Comparison of ENCODE assay signal across 26 cellular contexts in the genomic region with DNA sequence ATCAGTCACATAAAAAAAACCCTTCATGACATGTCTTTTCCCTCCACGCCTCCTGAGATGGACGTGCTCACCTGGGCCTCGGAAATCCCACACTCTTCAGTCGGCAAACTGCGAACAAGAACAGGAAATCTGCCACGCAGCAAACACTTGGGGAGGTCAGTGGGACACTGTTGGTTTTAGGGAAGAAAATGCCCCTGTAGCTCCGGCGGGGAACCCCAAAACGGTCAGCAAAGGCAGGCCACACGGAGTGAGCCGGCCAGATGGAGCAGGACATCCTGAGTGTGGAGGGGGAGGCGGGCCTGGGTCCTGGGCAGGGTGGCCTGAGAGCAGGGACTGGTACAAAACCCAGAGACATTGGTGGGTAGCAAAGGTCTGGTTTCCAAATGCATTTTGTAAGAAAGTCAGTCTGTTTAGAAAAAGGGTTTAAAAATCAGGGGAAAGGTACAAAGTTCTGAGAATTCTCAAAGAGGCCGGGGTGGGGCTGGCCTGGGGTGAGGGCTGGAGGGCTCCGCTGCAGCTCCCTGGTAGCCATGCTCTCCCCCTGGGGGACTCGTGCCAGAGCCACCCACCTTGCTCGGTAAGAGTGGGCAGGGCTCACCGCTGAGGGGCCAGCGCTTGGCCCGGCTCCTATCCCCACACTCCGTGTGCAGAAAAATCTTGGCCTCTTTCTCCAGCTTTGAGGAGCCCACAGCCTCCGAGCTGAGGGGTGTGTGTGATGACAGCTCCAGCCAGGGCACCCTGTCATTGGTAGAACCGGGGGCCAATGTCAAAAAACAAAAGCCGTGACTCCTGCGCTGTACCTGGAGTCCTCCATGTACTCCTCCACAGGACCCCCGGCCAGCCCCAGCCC. TPM values are rescaled to one million over a fixed set of nuclear protein-coding genes. Genes with fewer than 3 reads are reported as not detected.
DNase-seq lines count a peak whose midpoint lies in the region; ATAC-seq, FAIRE-seq and TF ChIP-seq lines count a peak whose summit lies in the region.
"Had no signal": no experiment of that assay in that cellular context is flagged by ENCODE, and none has a peak within 500 bp of the region (broad histone marks: within the 10 kb centered on the region; RNA-seq: fewer than 3 reads in every experiment).

No MANE protein-coding gene starts in this region.

- H3K9me3 Mint-ChIP-seq in CD8-positive, alpha-beta T cell, result no peaks in the 10 kb centered on the region
- H3K9me3 Mint-ChIP-seq in GM23338 (no peaks in the 10 kb centered on the region; the same call in 2 of the 3 replicates), nephron progenitor cell (no peaks in the 10 kb centered on the region)
- no peaks in the 10 kb centered on the region for H3K9me3 Mint-ChIP-seq in activated T-helper 2 cell treated with anti-CD3 and anti-CD28 coated beads, Interferon-gamma antibody, Interleukin-2, Interleukin-4, amounts not matched to agents 10 μg/mL and 5 μg/mL and 100 μg/mL, durations not matched to agents 14 hours and 24 hours and 36 hours
- H3K9me3 Mint-ChIP-seq: CD4-positive, alpha-beta T cell; naive thymus-derived CD4-positive, alpha-beta T cell had no signal

- peaks cover 8% of the 10 kb centered on the region for H3K4me1 Mint-ChIP-seq in CD8-positive, alpha-beta T cell (ENCODE audit: low read depth)
- H3K4me1 Mint-ChIP-seq in GM23338 (no peaks in the 10 kb centered on the region; the same call in 2 of the 3 replicates), nephron progenitor cell (peaks cover 14% of the 10 kb centered on the region)
- H3K4me1 Mint-ChIP-seq in activated T-helper 2 cell treated with anti-CD3 and anti-CD28 coated beads, Interferon-gamma antibody, Interleukin-2, Interleukin-4, amounts not matched to agents 10 μg/mL and 5 μg/mL and 100 μg/mL, durations not matched to agents 14 hours and 24 hours and 36 hours (ENCODE audit: low read depth), result no peaks in the 10 kb centered on the region

- DNase-seq in CD8-positive, alpha-beta T cell, result no peak
- DNase-seq in GM23338 (ENCODE audit: low spot score), result no peak
- DNase-seq in GM12878 (ENCODE audit: low read depth, low spot score), result no peak
- DNase-seq in nephron progenitor cell, result no peak
- DNase-seq in activated T-helper 2 cell treated with anti-CD3 and anti-CD28 coated beads, Interferon-gamma antibody, Interleukin-2, Interleukin-4, amounts not matched to agents 10 μg/mL and 5 μg/mL and 100 μg/mL, durations not matched to agents 14 hours and 24 hours and 36 hours (ENCODE audit: low spot score), result no peak
- DNase-seq in A172 (ENCODE audit: low spot score), result no peak
- no peak for DNase-seq in CD1c-positive myeloid dendritic cell (ENCODE audit: extremely low spot score)
- DNase-seq: activated CD4-positive, alpha-beta T cell treated with anti-CD3 and anti-CD28 coated beads for 48 hours; activated gamma-delta T cell; CD4-positive, alpha-beta T cell; central memory CD4-positive, alpha-beta T cell; DMS53; effector CD8-positive, alpha-beta T cell; gastrocnemius medialis; kidney glomerular epithelial cell; mesenchymal stem cell; naive thymus-derived CD4-positive, alpha-beta T cell; NCI-H146; NCI-H2171; NCI-H526 treated with DMSO at 0.1 percent for 48 hours had no signal

- H3K4me3 ChIP-seq in CD8-positive, alpha-beta T cell (ENCODE audit: low read depth, low read length), result no peak overlapping the region
- H3K4me3 ChIP-seq in GM23338 (no peak overlapping the region), GM12878 (no peak overlapping the region)
- H3K4me3 ChIP-seq: esophagus muscularis mucosa, gastrocnemius medialis had no signal

- H3K79me2 ChIP-seq in GM23338 (replicated peaks; ENCODE audit: insufficient read depth), result no peaks in the 10 kb centered on the region
- H3K79me2 ChIP-seq in GM12878 (ENCODE audit: control insufficient read depth, insufficient read depth, low read length), result peaks cover 5% of the 10 kb centered on the region

- peak overlapping the region; percentile 62 for H3K27ac Mint-ChIP-seq in CD8-positive, alpha-beta T cell
- H3K27ac Mint-ChIP-seq in GM23338 (no peak overlapping the region), nephron progenitor cell (peak overlapping the region; percentile 68)
- no peak overlapping the region for H3K27ac Mint-ChIP-seq in activated T-helper 2 cell treated with anti-CD3 and anti-CD28 coated beads, Interferon-gamma antibody, Interleukin-2, Interleukin-4, amounts not matched to agents 10 μg/mL and 5 μg/mL and 100 μg/mL, durations not matched to agents 14 hours and 24 hours and 36 hours

- SMC1A ChIA-PET in GM12878 (lab: Charles Lee; ENCODE audit: uncharacterized antibody, unreplicated experiment), result interaction anchor here (0.6 kb wide), 1 partner anchor 21 kb away, joined by 3 read pairs; no protein-coding TSS in a partner anchor

- CTCF ChIA-PET in CD8-positive, alpha-beta T cell (lab: Charles Lee), result interaction anchor here (1.2 to 1.3 kb wide), 2 partner anchors 8 to 17 kb away, joined by 3 to 7 read pairs; partner anchors contain the start of gene LIME1
- CTCF ChIA-PET in GM12878 (lab: Yijun Ruan, JAX), result interaction anchor here (0.8 kb wide), 1 partner anchor 103 kb away, joined by 3 read pairs; no protein-coding TSS in a partner anchor

- RAD21 ChIA-PET in GM12878 (lab: Charles Lee; ENCODE audit: unreplicated experiment), result no interaction called here

- no peak for TF ChIP-seq CTCF in CD8-positive, alpha-beta T cell (IDR thresholded peaks at IDR 0.05)
- TF ChIP-seq CTCF in GM23338 (conservative IDR thresholded peaks at IDR 0.05; ENCODE audit: low read depth in 2 of 2), result no peak
- TF ChIP-seq CTCF in GM12878 (IDR thresholded peaks at IDR 0.05 in 2 of 3, conservative IDR thresholded peaks at IDR 0.05 in 1 of 3; ENCODE audit: control insufficient read depth in 2 of 3, extremely low read depth in 1 of 3, insufficient read depth in 1 of 3, low read depth in 3 of 3, low read length in 3 of 3), result no peak
- TF ChIP-seq CTCF in nephron progenitor cell (IDR thresholded peaks at IDR 0.05), result no peak

- H4K20me1 ChIP-seq in GM23338 (replicated peaks; ENCODE audit: insufficient read depth) (no peaks in the 10 kb centered on the region), GM12878 (ENCODE audit: control insufficient read depth, insufficient read depth) (no peaks in the 10 kb centered on the region)

- 79% methylated on average over 25 of the region's 25 CpGs for WGBS in GM12878 (ENCODE audit: insufficient coverage, insufficient replicate concordance, low lambda C conversion rate, missing lambda C conversion rate)

- FAIRE-seq in GM12878 (lab: Jason Lieb, UNC), result no peak
- FAIRE-seq: TTC549 had no signal

- H3K4me1 ChIP-seq in CD8-positive, alpha-beta T cell (ENCODE audit: insufficient read depth, low read length), result peaks cover 18% of the 10 kb centered on the region
- peaks cover 7% of the 10 kb centered on the region; the same call in 1 of the 2 replicates for H3K4me1 ChIP-seq in GM23338 (ENCODE audit: insufficient read depth)
- peaks cover 8% of the 10 kb centered on the region; the same call in 1 of the 2 replicates for H3K4me1 ChIP-seq in GM12878 (ENCODE audit: control insufficient read depth, insufficient read depth, low read length)

- POLR2A ChIA-PET in CD8-positive, alpha-beta T cell (lab: Charles Lee), result no interaction called here
- POLR2A ChIA-PET in GM12878 (lab: Charles Lee), result no interaction called here

- H3K9ac ChIP-seq in GM12878 (ENCODE audit: control insufficient read depth, insufficient read depth, low read length), result no peak overlapping the region

- H3K36me3 Mint-ChIP-seq in CD8-positive, alpha-beta T cell, result peaks cover 8% of the 10 kb centered on the region
- H3K36me3 Mint-ChIP-seq in GM23338 (ENCODE audit: low read depth) (peaks cover 8% of the 10 kb centered on the region), nephron progenitor cell (ENCODE audit: low read depth) (peaks cover 10% of the 10 kb centered on the region)
- H3K36me3 Mint-ChIP-seq in activated T-helper 2 cell treated with anti-CD3 and anti-CD28 coated beads, Interferon-gamma antibody, Interleukin-2, Interleukin-4, amounts not matched to agents 10 μg/mL and 5 μg/mL and 100 μg/mL, durations not matched to agents 14 hours and 24 hours and 36 hours (ENCODE audit: low read depth), result peaks cover 7% of the 10 kb centered on the region

- TF ChIP-seq EP300 in GM12878 (IDR thresholded peaks at IDR 0.05; ENCODE audit: borderline replicate concordance in 1 of 2, control insufficient read depth in 1 of 2, low read depth in 2 of 2, low read length in 2 of 2), result no peak

- no peaks in the 10 kb centered on the region for H3K27me3 ChIP-seq in CD8-positive, alpha-beta T cell (ENCODE audit: insufficient read depth, low read length)
- H3K27me3 ChIP-seq in GM23338 (ENCODE audit: insufficient read depth) (no peaks in the 10 kb centered on the region), GM12878 (replicated peaks in 1 of 2; ENCODE audit: control insufficient read depth in 2 of 2, insufficient read depth in 2 of 2, low read length in 1 of 2) (no peaks in the 10 kb centered on the region)
- H3K27me3 ChIP-seq: esophagus muscularis mucosa, gastrocnemius medialis had no signal

- in situ Hi-C loops in GM12878 (cut with MboI), result no loop called here

- TF ChIP-seq POLR2A in GM12878 (IDR thresholded peaks at IDR 0.05; ENCODE audit: low read depth, low read length), result peak; percentile 48; the same call in 1 of the 2 replicates

- H3K4me2 ChIP-seq in GM23338, result no peak overlapping the region
- no peak overlapping the region for H3K4me2 ChIP-seq in GM12878 (ENCODE audit: control insufficient read depth, insufficient read depth)

- no peak for TF ChIP-seq RAD21 in GM12878 (IDR thresholded peaks at IDR 0.05; ENCODE audit: insufficient read depth, low read depth, low read length)

- no peak overlapping the region for H2AFZ ChIP-seq in GM23338
- H2AFZ ChIP-seq in GM12878 (ENCODE audit: control insufficient read depth, low read depth, low read length), result no peak overlapping the region

- intact Hi-C loops in CD8-positive, alpha-beta T cell (cut with DNase I, micrococcal nuclease), result no loop called here
- intact Hi-C loops in GM12878 (cut with micrococcal nuclease; ENCODE audit: unreplicated experiment), result no loop called here
- intact Hi-C loops in activated T-helper 2 cell treated with anti-CD3 and anti-CD28 coated beads, Interferon-gamma antibody, Interleukin-2, Interleukin-4, amounts not matched to agents 10 μg/mL and 5 μg/mL and 100 μg/mL, durations not matched to agents 14 hours and 24 hours and 36 hours (cut with micrococcal nuclease), result loop anchor here (5.0 kb wide), 1 partner anchor 37 kb away; the partner anchor contains the start of genes ARFRP1 and ZGPAT

- H3K36me3 ChIP-seq in CD8-positive, alpha-beta T cell (ENCODE audit: insufficient read depth, low read length), result peaks cover 4% of the 10 kb centered on the region
- H3K36me3 ChIP-seq in GM23338 (ENCODE audit: insufficient read depth), result no peaks in the 10 kb centered on the region
- H3K36me3 ChIP-seq in GM12878 (ENCODE audit: control insufficient read depth in 2 of 2, insufficient read depth in 2 of 2, low read length in 1 of 2), result peaks cover 0 to 4% of the 10 kb centered on the region in 2 experiments; a peak in 2 of 4 replicates

- H3F3A ChIP-seq in GM23338 (replicated peaks; ENCODE audit: low read depth), result peaks cover 15% of the 10 kb centered on the region; the same call in 1 of the 2 replicates

- no peaks in the 10 kb centered on the region for H3K9me2 ChIP-seq in GM23338 (ENCODE audit: insufficient read depth)

- no peak overlapping the region for H3K27ac ChIP-seq in CD8-positive, alpha-beta T cell (ENCODE audit: low read depth, low read length)
- H3K27ac ChIP-seq in GM23338 (ENCODE audit: low read depth) (peak overlapping the region; percentile 59; the same call in 1 of the 2 replicates), GM12878 (ENCODE audit: control insufficient read depth, insufficient read depth) (no peak overlapping the region)
- H3K27ac ChIP-seq: esophagus muscularis mucosa, gastrocnemius medialis had no signal

- H3K27me3 Mint-ChIP-seq in CD8-positive, alpha-beta T cell (ENCODE audit: low read depth), result no peaks in the 10 kb centered on the region
- H3K27me3 Mint-ChIP-seq in GM23338 (ENCODE audit: insufficient read depth, low read depth, poor library complexity) (peaks cover 3% of the 10 kb centered on the region), nephron progenitor cell (ENCODE audit: low read depth, poor library complexity) (no peaks in the 10 kb centered on the region)
- no peaks in the 10 kb centered on the region for H3K27me3 Mint-ChIP-seq in activated T-helper 2 cell treated with anti-CD3 and anti-CD28 coated beads, Interferon-gamma antibody, Interleukin-2, Interleukin-4, amounts not matched to agents 10 μg/mL and 5 μg/mL and 100 μg/mL, durations not matched to agents 14 hours and 24 hours and 36 hours (ENCODE audit: low read depth)
- H3K27me3 Mint-ChIP-seq: CD4-positive, alpha-beta T cell; naive thymus-derived CD4-positive, alpha-beta T cell had no signal

- H3K9me3 ChIP-seq in CD8-positive, alpha-beta T cell (ENCODE audit: low read length), result no peaks in the 10 kb centered on the region
- no peaks in the 10 kb centered on the region for H3K9me3 ChIP-seq in GM12878 (replicated peaks; ENCODE audit: control insufficient read depth, insufficient read depth, low read length)
- H3K9me3 ChIP-seq: esophagus muscularis mucosa, gastrocnemius medialis had no signal

- no peak overlapping the region for H3K4me3 Mint-ChIP-seq in CD8-positive, alpha-beta T cell
- no peak overlapping the region for H3K4me3 Mint-ChIP-seq in GM23338
- H3K4me3 Mint-ChIP-seq in nephron progenitor cell, result no peak overlapping the region
- no peak overlapping the region for H3K4me3 Mint-ChIP-seq in activated T-helper 2 cell treated with anti-CD3 and anti-CD28 coated beads, Interferon-gamma antibody, Interleukin-2, Interleukin-4, amounts not matched to agents 10 μg/mL and 5 μg/mL and 100 μg/mL, durations not matched to agents 14 hours and 24 hours and 36 hours (ENCODE audit: low read depth)
- H3K4me3 Mint-ChIP-seq: naive thymus-derived CD4-positive, alpha-beta T cell had no signal

- no peak for ATAC-seq in CD8-positive, alpha-beta T cell
- ATAC-seq in GM23338 (no peak), GM12878 (no peak), HG03135 (IDR thresholded peaks at IDR 0.05; ENCODE audit: unreplicated experiment) (no peak)
- ATAC-seq: gastrocnemius medialis; HCT116; naive thymus-derived CD4-positive, alpha-beta T cell; Right ventricle myocardium inferior; sciatic nerve had no signal

- no TSS peak for BruUV-seq in GM12878 (replicated peaks; lab: Mats Ljungman, UMichigan)

RNA-seq across cellular contexts. Expression of gene SLC2A4RG, which starts 5.2 kb away (rescaled TPM):
- total RNA-seq in CD8-positive, alpha-beta T cell, result 10 to 100 TPM; 79.3 to 90.0 TPM
- 33.8 and 42.0 TPM in 2 replicates for total RNA-seq in GM23338 (2014; rRNA removed; shearing (Covaris generic))
- polyA plus RNA-seq in GM23338 (2016; fragmentation: Nextera tagmentation; extraction: Ambion mirVana), result 22.8 and 25.3 TPM in 2 replicates
- total RNA-seq in GM12878 (2013; cell fraction: nucleolus; rRNA removed), result 8.0 and 8.3 TPM in 2 replicates
- total RNA-seq in GM12878 (2014; rRNA removed), result 26.0 and 32.1 TPM in 2 replicates
- 11.4 TPM in 2 replicates for total RNA-seq in GM12878 (2014; rRNA removed; fragmentation: Illumina TruSeq; extraction: Trizol)
- total RNA-seq in GM12878 (2021), result 64.2 and 65.9 TPM in 2 replicates
- polyA plus RNA-seq in GM12878 (2011; ENCODE audit: low read depth), result 7.1 TPM
- 7.5 and 11.8 TPM in 2 replicates for polyA plus RNA-seq in GM12878 (2011; rRNA removed)
- polyA plus RNA-seq in GM12878 (2011; cell fraction: cytosol; rRNA removed), result 9.3 and 17.5 TPM in 2 replicates
- polyA plus RNA-seq in GM12878 (2011; cell fraction: nucleus; rRNA removed), result 71.2 and 88.5 TPM in 2 replicates
- 27.8 and 37.4 TPM in 2 replicates for polyA plus RNA-seq in GM12878 (2012)
- polyA plus RNA-seq in GM12878 (2014; fragmentation: Illumina TruSeq; extraction: Trizol), result 0.59 and 5.4 TPM in 2 replicates
- polyA plus RNA-seq in GM12878 (2014; fragmentation: Nextera tagmentation; extraction: Ambion mirVana), result 1 to 10 TPM in 1 of 2 experiments, under 1 TPM in 1; 0.34 to 2.8 TPM
- polyA plus RNA-seq in GM12878 (2014; rRNA removed), result 47.2 and 52.6 TPM in 2 replicates
- polyA plus RNA-seq in GM12878 (2016; fragmentation: Nextera tagmentation; extraction: Ambion mirVana), result 10 to 100 TPM; 14.9 to 19.8 TPM
- polyA minus RNA-seq in GM12878 (2011; rRNA and poly(A)+ RNA removed), result 1.4 and 6.6 TPM in 2 replicates
- 5.5 and 9.0 TPM in 2 replicates for polyA minus RNA-seq in GM12878 (2011; cell fraction: cytosol; rRNA and poly(A)+ RNA removed)
- 8.7 and 14.4 TPM in 2 replicates for polyA minus RNA-seq in GM12878 (2011; cell fraction: nucleus; rRNA and poly(A)+ RNA removed)
- 48.3 and 53.0 TPM in 2 replicates for total RNA-seq in activated T-helper 2 cell treated with anti-CD3 and anti-CD28 coated beads, Interferon-gamma antibody, Interleukin-2, Interleukin-4, amounts not matched to agents 10 μg/mL and 5 μg/mL and 100 μg/mL, durations not matched to agents 14 hours and 24 hours and 36 hours
- total RNA-seq in A172 (2014; rRNA removed; shearing (Covaris generic)), result 88.0 and 97.9 TPM in 2 replicates

RNA-seq across cellular contexts. Expression of gene LIME1, which starts 8.3 kb away (rescaled TPM):
- total RNA-seq in CD8-positive, alpha-beta T cell, result 100 to 1,000 TPM; 118 to 123 TPM
- 3.6 and 12.2 TPM in 2 replicates for total RNA-seq in GM23338 (2014; rRNA removed; shearing (Covaris generic))
- polyA plus RNA-seq in GM23338 (2016; fragmentation: Nextera tagmentation; extraction: Ambion mirVana) (4.7 and 7.4 TPM in 2 replicates), GM12878 (2011; rRNA removed) (3.1 and 7.2 TPM in 2 replicates), GM12878 (2014; fragmentation: Illumina TruSeq; extraction: Trizol) (0.32 and 1.1 TPM in 2 replicates), GM12878 (2014; fragmentation: Nextera tagmentation; extraction: Ambion mirVana) (1 to 10 TPM in 1 of 2 experiments, under 1 TPM in 1; 0.35 to 1.7 TPM), GM12878 (2014; rRNA removed) (102 and 128 TPM in 2 replicates), GM12878 (2016; fragmentation: Nextera tagmentation; extraction: Ambion mirVana) (100 to 1,000 TPM; 119 to 154 TPM)
- total RNA-seq in GM12878 (2013; cell fraction: nucleolus; rRNA removed), result 15.2 and 16.4 TPM in 2 replicates
- total RNA-seq in GM12878 (2014; rRNA removed) (72.3 and 109 TPM in 2 replicates), GM12878 (2014; rRNA removed; fragmentation: Illumina TruSeq; extraction: Trizol) (3.3 and 3.9 TPM in 2 replicates), GM12878 (2021) (78.1 and 92.7 TPM in 2 replicates)
- polyA plus RNA-seq in GM12878 (2011; ENCODE audit: low read depth), result 12.0 TPM
- polyA plus RNA-seq in GM12878 (2011; cell fraction: cytosol; rRNA removed), result 25.0 and 57.5 TPM in 2 replicates
- polyA plus RNA-seq in GM12878 (2011; cell fraction: nucleus; rRNA removed), result 82.2 and 136 TPM in 2 replicates
- 44.2 and 49.4 TPM in 2 replicates for polyA plus RNA-seq in GM12878 (2012)
- polyA minus RNA-seq in GM12878 (2011; rRNA and poly(A)+ RNA removed), result 1.2 and 5.4 TPM in 2 replicates
- polyA minus RNA-seq in GM12878 (2011; cell fraction: cytosol; rRNA and poly(A)+ RNA removed), result 15.1 and 15.2 TPM in 2 replicates
- polyA minus RNA-seq in GM12878 (2011; cell fraction: nucleus; rRNA and poly(A)+ RNA removed), result 15.1 and 31.5 TPM in 2 replicates
- 15.7 TPM in 2 replicates for total RNA-seq in activated T-helper 2 cell treated with anti-CD3 and anti-CD28 coated beads, Interferon-gamma antibody, Interleukin-2, Interleukin-4, amounts not matched to agents 10 μg/mL and 5 μg/mL and 100 μg/mL, durations not matched to agents 14 hours and 24 hours and 36 hours
- total RNA-seq in A172 (2014; rRNA removed; shearing (Covaris generic)), result 53.8 and 59.0 TPM in 2 replicates

RNA-seq across cellular contexts. Expression of gene ZGPAT, which starts 37.0 kb away (rescaled TPM):
- 10 to 100 TPM; 25.5 to 25.7 TPM for total RNA-seq in CD8-positive, alpha-beta T cell
- 25.5 and 39.2 TPM in 2 replicates for total RNA-seq in GM23338 (2014; rRNA removed; shearing (Covaris generic))
- 21.5 and 25.0 TPM in 2 replicates for polyA plus RNA-seq in GM23338 (2016; fragmentation: Nextera tagmentation; extraction: Ambion mirVana)
- 17.5 and 26.2 TPM in 2 replicates for total RNA-seq in GM12878 (2013; cell fraction: nucleolus; rRNA removed)
- 23.3 and 24.4 TPM in 2 replicates for total RNA-seq in GM12878 (2014; rRNA removed)
- 5.3 and 7.4 TPM in 2 replicates for total RNA-seq in GM12878 (2014; rRNA removed; fragmentation: Illumina TruSeq; extraction: Trizol)
- 34.8 and 37.2 TPM in 2 replicates for total RNA-seq in GM12878 (2021)
- 15.5 TPM for polyA plus RNA-seq in GM12878 (2011; ENCODE audit: low read depth)
- polyA plus RNA-seq in GM12878 (2011; rRNA removed), result 4.8 and 12.7 TPM in 2 replicates
- polyA plus RNA-seq in GM12878 (2011; cell fraction: cytosol; rRNA removed), result 14.4 and 24.5 TPM in 2 replicates
- polyA plus RNA-seq in GM12878 (2011; cell fraction: nucleus; rRNA removed), result 44.3 and 66.3 TPM in 2 replicates
- polyA plus RNA-seq in GM12878 (2012), result 16.7 and 24.9 TPM in 2 replicates
- 1.3 and 4.9 TPM in 2 replicates for polyA plus RNA-seq in GM12878 (2014; fragmentation: Illumina TruSeq; extraction: Trizol)
- under 1 TPM; 0.58 to 0.79 TPM for polyA plus RNA-seq in GM12878 (2014; fragmentation: Nextera tagmentation; extraction: Ambion mirVana)
- 26.7 and 31.6 TPM in 2 replicates for polyA plus RNA-seq in GM12878 (2014; rRNA removed)
- polyA plus RNA-seq in GM12878 (2016; fragmentation: Nextera tagmentation; extraction: Ambion mirVana), result 10 to 100 TPM; 42.5 to 52.9 TPM
- 8.0 and 15.6 TPM in 2 replicates for polyA minus RNA-seq in GM12878 (2011; rRNA and poly(A)+ RNA removed)
- polyA minus RNA-seq in GM12878 (2011; cell fraction: cytosol; rRNA and poly(A)+ RNA removed), result 7.4 and 9.8 TPM in 2 replicates
- 7.1 and 15.2 TPM in 2 replicates for polyA minus RNA-seq in GM12878 (2011; cell fraction: nucleus; rRNA and poly(A)+ RNA removed)
- total RNA-seq in activated T-helper 2 cell treated with anti-CD3 and anti-CD28 coated beads, Interferon-gamma antibody, Interleukin-2, Interleukin-4, amounts not matched to agents 10 μg/mL and 5 μg/mL and 100 μg/mL, durations not matched to agents 14 hours and 24 hours and 36 hours, result 29.0 and 36.1 TPM in 2 replicates
- total RNA-seq in A172 (2014; rRNA removed; shearing (Covaris generic)), result 29.8 and 33.2 TPM in 2 replicates

RNA-seq across cellular contexts. Expression of gene ARFRP1, which starts 37.0 kb away (rescaled TPM):
- 10 to 100 TPM; 25.1 to 28.6 TPM for total RNA-seq in CD8-positive, alpha-beta T cell
- 19.0 and 24.6 TPM in 2 replicates for total RNA-seq in GM23338 (2014; rRNA removed; shearing (Covaris generic))
- polyA plus RNA-seq in GM23338 (2016; fragmentation: Nextera tagmentation; extraction: Ambion mirVana) (16.7 and 18.6 TPM in 2 replicates), GM12878 (2011; rRNA removed) (23.1 and 27.6 TPM in 2 replicates), GM12878 (2014; fragmentation: Illumina TruSeq; extraction: Trizol) (5.2 and 11.7 TPM in 2 replicates), GM12878 (2014; fragmentation: Nextera tagmentation; extraction: Ambion mirVana) (1 to 10 TPM in 1 of 2 experiments, under 1 TPM in 1; 0.37 to 3.5 TPM), GM12878 (2014; rRNA removed) (42.6 and 49.0 TPM in 2 replicates), GM12878 (2016; fragmentation: Nextera tagmentation; extraction: Ambion mirVana) (10 to 100 TPM; 66.8 to 71.7 TPM)
- 70.8 and 77.8 TPM in 2 replicates for total RNA-seq in GM12878 (2013; cell fraction: nucleolus; rRNA removed)
- total RNA-seq in GM12878 (2014; rRNA removed) (40.6 and 41.6 TPM in 2 replicates), GM12878 (2014; rRNA removed; fragmentation: Illumina TruSeq; extraction: Trizol) (18.2 and 21.6 TPM in 2 replicates), GM12878 (2021) (52.1 and 55.1 TPM in 2 replicates)
- polyA plus RNA-seq in GM12878 (2011; ENCODE audit: low read depth), result 11.9 TPM
- polyA plus RNA-seq in GM12878 (2011; cell fraction: cytosol; rRNA removed), result 33.0 and 47.4 TPM in 2 replicates
- 80.3 and 106 TPM in 2 replicates for polyA plus RNA-seq in GM12878 (2011; cell fraction: nucleus; rRNA removed)
- 27.1 and 27.9 TPM in 2 replicates for polyA plus RNA-seq in GM12878 (2012)
- 22.1 and 28.6 TPM in 2 replicates for polyA minus RNA-seq in GM12878 (2011; rRNA and poly(A)+ RNA removed)
- polyA minus RNA-seq in GM12878 (2011; cell fraction: cytosol; rRNA and poly(A)+ RNA removed), result 7.5 and 9.1 TPM in 2 replicates
- 29.5 and 51.3 TPM in 2 replicates for polyA minus RNA-seq in GM12878 (2011; cell fraction: nucleus; rRNA and poly(A)+ RNA removed)
- total RNA-seq in activated T-helper 2 cell treated with anti-CD3 and anti-CD28 coated beads, Interferon-gamma antibody, Interleukin-2, Interleukin-4, amounts not matched to agents 10 μg/mL and 5 μg/mL and 100 μg/mL, durations not matched to agents 14 hours and 24 hours and 36 hours, result 59.0 and 59.1 TPM in 2 replicates
- total RNA-seq in A172 (2014; rRNA removed; shearing (Covaris generic)), result 61.1 and 65.7 TPM in 2 replicates

RNA-seq across cellular contexts. Expression of gene TNFRSF6B, which starts 48.3 kb away (rescaled TPM):
- total RNA-seq in CD8-positive, alpha-beta T cell, result 1 to 10 TPM; 2.0 to 3.0 TPM
- total RNA-seq in GM23338 (2014; rRNA removed; shearing (Covaris generic)), result 0.28 and 3.8 TPM in 2 replicates
- polyA plus RNA-seq in GM23338 (2016; fragmentation: Nextera tagmentation; extraction: Ambion mirVana) (not detected in 2 replicates), GM12878 (2011; rRNA removed) (not detected in 2 replicates), GM12878 (2014; fragmentation: Illumina TruSeq; extraction: Trizol) (not detected in 2 replicates), GM12878 (2014; fragmentation: Nextera tagmentation; extraction: Ambion mirVana) (not detected), GM12878 (2014; rRNA removed) (1.9 and 2.2 TPM in 2 replicates), GM12878 (2016; fragmentation: Nextera tagmentation; extraction: Ambion mirVana) (under 1 TPM in 1 of 2 experiments, not detected in 1; 0.67 TPM)
- total RNA-seq in GM12878 (2013; cell fraction: nucleolus; rRNA removed), result not detected in 2 replicates
- total RNA-seq in GM12878 (2014; rRNA removed) (0.71 and 1.8 TPM in 2 replicates), GM12878 (2014; rRNA removed; fragmentation: Illumina TruSeq; extraction: Trizol) (not detected in 2 replicates), GM12878 (2021) (not detected in 2 replicates)
- not detected for polyA plus RNA-seq in GM12878 (2011; ENCODE audit: low read depth)
- polyA plus RNA-seq in GM12878 (2011; cell fraction: cytosol; rRNA removed), result 0.75 and 1.7 TPM in 2 replicates
- polyA plus RNA-seq in GM12878 (2011; cell fraction: nucleus; rRNA removed), result 11.0 and 11.6 TPM in 2 replicates
- 0.38 and 0.65 TPM in 2 replicates for polyA plus RNA-seq in GM12878 (2012)
- polyA minus RNA-seq in GM12878 (2011; rRNA and poly(A)+ RNA removed), result not detected in 2 replicates
- not detected in 2 replicates for polyA minus RNA-seq in GM12878 (2011; cell fraction: cytosol; rRNA and poly(A)+ RNA removed)
- polyA minus RNA-seq in GM12878 (2011; cell fraction: nucleus; rRNA and poly(A)+ RNA removed), result not detected in 2 replicates
- total RNA-seq in activated T-helper 2 cell treated with anti-CD3 and anti-CD28 coated beads, Interferon-gamma antibody, Interleukin-2, Interleukin-4, amounts not matched to agents 10 μg/mL and 5 μg/mL and 100 μg/mL, durations not matched to agents 14 hours and 24 hours and 36 hours, result not detected in 2 replicates
- 2.4 and 3.4 TPM in 2 replicates for total RNA-seq in A172 (2014; rRNA removed; shearing (Covaris generic))

Comparison
In these comparisons a context has a peak if more than half of its experiments do, and no peak if none do; other contexts are left out.
1. H3K27ac Mint-ChIP-seq: peak in CD8-positive, alpha-beta T cell (single experiment) and nephron progenitor cell (single experiment); none in GM23338 (single experiment) and activated T-helper 2 cell treated with anti-CD3 and anti-CD28 coated beads, Interferon-gamma antibody, Interleukin-2, Interleukin-4, amounts not matched to agents 10 μg/mL and 5 μg/mL and 100 μg/mL, durations not matched to agents 14 hours and 24 hours and 36 hours (single experiment).